Comparison of ENCODE assay signal across 9 cellular contexts in the genomic region with DNA sequence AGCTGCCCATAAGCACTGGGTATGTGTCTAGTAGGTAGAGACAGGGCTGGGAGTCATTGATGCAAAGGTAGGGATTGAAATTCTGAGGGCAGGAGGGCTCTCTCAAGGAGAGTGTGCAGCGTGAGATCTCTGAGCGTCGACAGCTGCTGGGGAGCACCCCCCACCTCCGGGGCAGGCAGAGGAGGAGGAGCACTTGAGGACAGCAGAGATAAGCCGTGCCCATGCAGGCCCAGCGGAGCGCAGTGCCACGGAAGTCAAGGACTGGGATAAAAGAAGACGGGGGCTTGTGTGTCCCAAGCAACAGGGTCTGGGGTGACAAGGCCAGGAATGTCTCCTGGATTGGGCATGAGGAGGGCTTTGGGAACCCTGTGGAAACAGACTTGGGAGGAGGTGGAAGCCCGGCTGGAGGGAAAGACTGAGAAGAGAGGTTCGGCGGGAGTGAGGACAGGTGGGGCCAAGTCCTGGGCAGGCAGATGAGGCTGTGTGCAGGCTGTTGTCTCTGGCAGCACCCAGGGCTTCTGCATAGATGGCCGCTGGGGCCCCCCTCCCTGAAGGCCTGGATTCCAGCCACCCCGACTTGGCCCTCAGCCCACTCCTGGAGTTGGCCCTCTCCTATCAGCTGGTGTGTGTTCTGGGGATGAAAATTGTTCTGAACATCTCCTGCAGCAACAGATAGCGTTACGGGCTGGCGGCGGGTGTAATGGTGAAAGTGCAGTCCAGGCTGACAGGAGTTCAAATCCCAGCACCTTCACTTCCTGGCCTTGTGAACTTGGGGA. TPM values are rescaled to one million over a fixed set of nuclear protein-coding genes. Genes with fewer than 3 reads are reported as not detected.
A peak's percentile ranks its signal among the peaks of the same experiment; 100 is the strongest.
DNase-seq lines count a peak whose midpoint lies in the region; ATAC-seq and TF ChIP-seq lines count a peak whose summit lies in the region.
"Had no signal": no experiment of that assay in that cellular context is flagged by ENCODE, and none has a peak within 500 bp of the region (broad histone marks: within the 10 kb centered on the region; RNA-seq: fewer than 3 reads in every experiment).

No MANE protein-coding gene starts in this region.

- intact Hi-C loops in A673 (cut with micrococcal nuclease; ENCODE audit: unreplicated experiment), result no loop called here

- H3K9me3 ChIP-seq in A673 (ENCODE audit: low read depth, low read length, poor library complexity, severe bottlenecking), result no peaks in the 10 kb centered on the region

- H3K4me1 Mint-ChIP-seq in brain (peaks cover 67% of the 10 kb centered on the region), nephron (peaks cover 49% of the 10 kb centered on the region)

- no peaks in the 10 kb centered on the region for H3K36me3 ChIP-seq in A673 (ENCODE audit: insufficient read depth, low read length, poor library complexity, severe bottlenecking)

- no peaks in the 10 kb centered on the region for H3K36me3 Mint-ChIP-seq in brain
- H3K36me3 Mint-ChIP-seq in nephron (ENCODE audit: low read depth), result no peaks in the 10 kb centered on the region

- POLR2A ChIA-PET in A673 (lab: Charles Lee; ENCODE audit: low non-redundant PET), result no interaction called here

- H3K27me3 ChIP-seq in A673 (replicated peaks; ENCODE audit: insufficient read depth, low read depth, low read length, poor library complexity), result no peaks in the 10 kb centered on the region

- H3K9me3 Mint-ChIP-seq in brain, result peaks cover 0 to 7% (median 0%) of the 10 kb centered on the region in 5 experiments
- no peaks in the 10 kb centered on the region for H3K9me3 Mint-ChIP-seq in nephron

- no peak overlapping the region for H3K27ac ChIP-seq in A673 (ENCODE audit: low read depth, low read length, poor library complexity, severe bottlenecking)

- H3K4me1 ChIP-seq in A673 (ENCODE audit: insufficient read depth, low read length, poor library complexity, severe bottlenecking), result peaks cover 28% of the 10 kb centered on the region

- H3K27ac Mint-ChIP-seq in brain, result peak overlapping the region in 4 of 5 experiments; percentile 0 to 82 (median 38)
- H3K27ac Mint-ChIP-seq in nephron, result peak overlapping the region in 1 of 3 experiments; percentile 9

- TF ChIP-seq CTCF in brain (conservative IDR thresholded peaks at IDR 0.05) (no peak), nephron (IDR thresholded peaks at IDR 0.05; ENCODE audit: unreplicated experiment in 3 of 3) (no peak), A673 (conservative IDR thresholded peaks at IDR 0.05; ENCODE audit: low read depth, low read length) (no peak)

- no peak overlapping the region for H3K4me3 Mint-ChIP-seq in brain
- peak overlapping the region in 2 of 3 experiments; percentile 31 to 47 for H3K4me3 Mint-ChIP-seq in nephron

- ATAC-seq in HG03565 (IDR thresholded peaks at IDR 0.05; ENCODE audit: unreplicated experiment) (no peak), HG02798 (IDR thresholded peaks at IDR 0.05; ENCODE audit: poor library complexity, unreplicated experiment) (no peak)

- DNase-seq in DMS 273 (lab: John Stamatoyannopoulos, UW; ENCODE audit: unreplicated experiment) (peak; percentile 76), HUDEP-2 (lab: John Stamatoyannopoulos, UW; ENCODE audit: unreplicated experiment in 76 of 76) (peak in 75 of 76 experiments; percentile 77 to 98 (median 93)), A673 (ENCODE audit: low spot score) (no peak), activated gamma-delta T cell (lab: John Stamatoyannopoulos, UW) (no peak)
- DNase-seq: NCI-H226 had no signal

- no peak overlapping the region for H3K4me3 ChIP-seq in A673 (ENCODE audit: low read depth, low read length, poor library complexity, severe bottlenecking)

- BruUV-seq in A673 (replicated peaks; lab: Mats Ljungman, UMichigan), result no TSS peak

- CTCF ChIA-PET in A673 (lab: Charles Lee), result interaction anchor here (0.6 kb wide), 1 partner anchor 24 kb away, joined by 3 read pairs; no protein-coding TSS in a partner anchor

- H3K27me3 Mint-ChIP-seq in brain (peaks cover 5% of the 10 kb centered on the region), nephron (ENCODE audit: low read depth) (peaks cover 13% of the 10 kb centered on the region)

RNA-seq across cellular contexts. Expression of a gene that starts 1.9 kb away (rescaled TPM):
- polyA plus RNA-seq in brain (ENCODE audit: insufficient read depth, low read depth, low replicate concordance), result not detected
- total RNA-seq in A673 (2021), result 0.41 and 1.2 TPM in 2 replicates

Comparison
In these comparisons a context has a peak if more than half of its experiments do, and no peak if none do; other contexts are left out.
1. DNase-seq: peak in DMS 273 (single experiment) and HUDEP-2 (75 of 76); none in A673 (single experiment) and activated gamma-delta T cell (single experiment).
2. H3K4me3 Mint-ChIP-seq: peak in nephron (2 of 3); none in brain (0 of 5).